ENCODE assay signal across 27 cellular contexts in the genomic region with DNA sequence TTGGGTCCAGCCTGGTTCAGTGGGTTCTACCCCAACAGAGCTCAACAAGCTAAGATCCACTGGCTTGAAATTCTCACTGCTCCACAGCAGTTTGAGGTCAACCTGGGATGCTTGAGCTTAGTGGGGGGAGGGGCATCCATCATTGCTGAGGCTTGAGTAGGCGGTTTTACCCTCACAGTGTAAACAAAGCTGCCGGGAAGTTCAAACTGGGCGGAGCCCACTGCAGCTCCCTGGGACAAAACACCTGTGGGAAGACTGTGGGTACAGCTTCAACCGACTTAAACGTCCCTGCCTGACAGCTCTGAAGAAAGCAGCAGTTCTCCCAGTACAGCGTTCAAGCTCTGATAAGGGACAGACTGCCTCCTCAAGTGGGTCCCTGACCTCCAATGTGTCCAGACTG.
"Had no signal": no experiment of that assay in that cellular context is flagged by ENCODE, and none has a peak within 500 bp of the region (broad histone marks: within the 10 kb centered on the region; RNA-seq: fewer than 3 reads in every experiment).

No MANE protein-coding gene starts in this region.

- H3K4me1 ChIP-seq: adrenal gland, breast epithelium had no signal

- ATAC-seq: activated CD8-positive, alpha-beta T cell treated with anti-CD3 and anti-CD28 coated beads, Interleukin-2, amount 10 ng/mL, durations not matched to agents 7 days and 5 days; Panc1; Right ventricle myocardium inferior had no signal

- H3K36me3 ChIP-seq: adrenal gland, breast epithelium had no signal

- DNase-seq: activated CD4-positive, alpha-beta T cell treated with anti-CD3 and anti-CD28 coated beads for 48 hours; activated CD4-positive, alpha-beta T cell treated with anti-CD3 and anti-CD28 coated beads, Interleukin-2, amount 50 U/mL, for 4 hours; activated CD4-positive, CD25-positive, alpha-beta regulatory T cell treated with anti-CD3 and anti-CD28 coated beads, Interleukin-2, amount 50 U/mL, for 72 hours; activated CD8-positive, alpha-beta memory T cell treated with anti-CD3 and anti-CD28 coated beads, Interleukin-2, amount 50 U/mL, for 48 hours; activated CD8-positive, alpha-beta T cell treated with anti-CD3 and anti-CD28 coated beads, Interleukin-2, amount 10 ng/mL, durations not matched to agents 7 days and 5 days; activated naive CD4-positive, alpha-beta T cell treated with anti-CD3 and anti-CD28 coated beads, Interleukin-2, amount 50 U/mL, for 16 hours; activated naive CD8-positive, alpha-beta T cell treated with anti-CD3 and anti-CD28 coated beads, Interleukin-2, amount 10 ng/mL, durations not matched to agents 7 days and 5 days; activated T-cell treated with anti-CD3 and anti-CD28 coated beads, Interleukin-2, amount 50 U/mL, for 1 hour; adrenal gland; aorta; caudate nucleus; NCI-H1092; NCI-H1694; NCI-H2029; NCI-H2107; NCI-H2171 treated with DMSO at 0.1 percent for 48 hours; NCI-H345; NCI-H510A; NCI-H774; OCI-M1; RPMI8226; T-helper 1 cell had no signal

- H3K27me3 ChIP-seq: adrenal gland, breast epithelium had no signal

- H3K4me3 ChIP-seq: adrenal gland, breast epithelium, SK-N-MC had no signal

- H3K27ac ChIP-seq: adrenal gland, breast epithelium, KMS-11, SK-N-MC had no signal

- H3K9me3 ChIP-seq: adrenal gland had no signal
